1 cellular context compared by ENCODE assay signal in the genomic region with DNA sequence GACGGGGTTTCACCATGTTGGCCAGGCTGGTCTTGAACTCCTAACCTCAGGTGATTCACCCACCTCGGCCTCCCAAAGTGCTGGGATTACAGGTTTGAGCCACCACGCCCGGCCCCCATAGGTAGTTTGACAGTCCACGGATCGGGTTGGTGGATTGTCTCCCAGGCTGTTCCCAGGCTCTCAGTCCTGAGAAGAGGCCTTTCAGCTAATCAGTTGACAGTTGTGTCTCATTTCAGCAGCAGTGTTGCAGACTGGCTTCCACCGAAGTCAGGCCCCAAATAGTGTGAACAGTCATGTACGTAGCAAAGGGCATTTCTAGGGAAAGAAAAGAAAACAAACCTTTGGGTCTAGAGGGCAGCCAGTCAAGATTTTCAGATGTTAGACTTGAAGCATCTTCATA.
TF ChIP-seq lines count a peak whose summit lies in the region.

No MANE protein-coding gene starts in this region.

TF ChIP-seq in A549, 52 proteins besides CTCF, POLR2A, EP300 and RAD21 (continued from another document):
- TF ChIP-seq HOXB13 (CRISPR knock-in tag; IDR thresholded peaks at IDR 0.05; ENCODE audit: low read depth) (no peak), JUN (IDR thresholded peaks at IDR 0.05) (no peak), ESRRA (IDR thresholded peaks at IDR 0.05; ENCODE audit: borderline replicate concordance, low read length) (no peak), NPAS2 (CRISPR knock-in tag; IDR thresholded peaks at IDR 0.05; ENCODE audit: borderline replicate concordance) (no peak), CHD4 (IDR thresholded peaks at IDR 0.05; ENCODE audit: borderline replicate concordance) (no peak), NR3C1 (IDR thresholded peaks at IDR 0.05) (no peak), TP53 (CRISPR knock-in tag; IDR thresholded peaks at IDR 0.05) (no peak), ZC3H11A (IDR thresholded peaks at IDR 0.05) (no peak), EHF (CRISPR knock-in tag; IDR thresholded peaks at IDR 0.05) (no peak)
- TF ChIP-seq, protein P1, sequence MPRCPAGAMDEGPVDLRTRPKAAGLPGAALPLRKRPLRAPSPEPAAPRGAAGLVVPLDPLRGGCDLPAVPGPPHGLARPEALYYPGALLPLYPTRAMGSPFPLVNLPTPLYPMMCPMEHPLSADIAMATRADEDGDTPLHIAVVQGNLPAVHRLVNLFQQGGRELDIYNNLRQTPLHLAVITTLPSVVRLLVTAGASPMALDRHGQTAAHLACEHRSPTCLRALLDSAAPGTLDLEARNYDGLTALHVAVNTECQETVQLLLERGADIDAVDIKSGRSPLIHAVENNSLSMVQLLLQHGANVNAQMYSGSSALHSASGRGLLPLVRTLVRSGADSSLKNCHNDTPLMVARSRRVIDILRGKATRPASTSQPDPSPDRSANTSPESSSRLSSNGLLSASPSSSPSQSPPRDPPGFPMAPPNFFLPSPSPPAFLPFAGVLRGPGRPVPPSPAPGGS (IDR thresholded peaks at IDR 0.05), result no peak
